Comparison of ENCODE assay signal across 12 cellular contexts in genomic region chr4:103024996-103025395, GRCh38. TPM values are rescaled to one million over a fixed set of nuclear protein-coding genes. Genes with fewer than 3 reads are reported as not detected.
"Had no signal": no experiment of that assay in that cellular context is flagged by ENCODE, and none has a peak within 500 bp of the region (broad histone marks: within the 10 kb centered on the region; RNA-seq: fewer than 3 reads in every experiment).

No MANE protein-coding gene starts in this region.

- H3K9ac ChIP-seq: GM23248, KMS-11 had no signal

- H3K4me2 ChIP-seq: KMS-11 had no signal

- DNase-seq: GM23248, GOT3, H7, HFFc6, IMR-90, KBM-7 had no signal

- H3K27ac ChIP-seq: GM23248, HL-60, KMS-11 had no signal

- H2AFZ ChIP-seq: GM23248 had no signal

- H3K4me3 ChIP-seq: GM23248, HAP-1 had no signal

- H3K9me3 Mint-ChIP-seq: HFFc6 had no signal

- H3K27ac Mint-ChIP-seq: HFFc6 had no signal

- ATAC-seq: HCT116 had no signal

- H3K9me3 ChIP-seq: HAP-1 had no signal

- H3K4me3 Mint-ChIP-seq: HFFc6 had no signal

- H3K36me3 ChIP-seq: HAP-1 had no signal

RNA-seq across cellular contexts. Expression of gene SLC9B1, which starts 5.5 kb away (rescaled TPM):
- total RNA-seq: GM23248, H4, H7, HT1080 had no signal
